Comparison of ENCODE assay signal across 1 cellular context in genomic region chr2:42959993-42960834, GRCh38.
TF ChIP-seq lines count a peak whose summit lies in the region.

No MANE protein-coding gene starts in this region.

TF ChIP-seq in IMR-90, 13 proteins besides CTCF, POLR2A, EP300 and RAD21 (continued from another document):
- TF ChIP-seq ELK1 (IDR thresholded peaks at IDR 0.05; ENCODE audit: borderline replicate concordance, low read depth, low read length), result no peak
- no peak for TF ChIP-seq CEBPB (IDR thresholded peaks at IDR 0.05; ENCODE audit: low read depth, low read length)
- TF ChIP-seq NFE2L2 (IDR thresholded peaks at IDR 0.05; ENCODE audit: low read depth, low read length), result no peak
- TF ChIP-seq SMC3 (IDR thresholded peaks at IDR 0.05; ENCODE audit: low read depth, low read length), result no peak
- no peak for TF ChIP-seq MXI1 (IDR thresholded peaks at IDR 0.05; ENCODE audit: borderline replicate concordance, low read depth, low read length)
- no peak for TF ChIP-seq CHD1 (IDR thresholded peaks at IDR 0.05; ENCODE audit: low read depth, low read length)
- TF ChIP-seq RCOR1 (IDR thresholded peaks at IDR 0.05; ENCODE audit: insufficient replicate concordance, low read length), result no peak
- no peak for TF ChIP-seq BHLHE40 (IDR thresholded peaks at IDR 0.05; ENCODE audit: low read depth, low read length)
